ENCODE assay signal across 40 cellular contexts in the genomic region with DNA sequence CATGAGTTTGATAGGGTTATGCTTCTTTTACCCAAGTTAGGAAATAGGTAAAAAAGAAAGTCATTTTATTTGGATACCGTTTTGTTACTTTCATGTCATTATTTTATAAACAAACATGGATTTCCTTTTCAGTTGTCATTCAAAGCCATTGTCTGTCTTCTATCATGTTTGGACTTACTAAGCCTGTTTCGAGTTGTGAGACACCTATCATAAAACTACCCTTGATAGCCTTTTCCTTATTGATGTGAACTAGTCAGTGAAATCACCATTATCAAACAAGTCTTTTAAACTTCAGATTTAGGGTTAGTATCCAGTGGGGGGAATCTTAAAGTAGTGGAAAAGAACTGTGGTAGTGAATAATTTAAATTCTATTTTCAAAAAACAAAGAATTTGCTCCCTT.
"Had no signal": no experiment of that assay in that cellular context is flagged by ENCODE, and none has a peak within 500 bp of the region (broad histone marks: within the 10 kb centered on the region; RNA-seq: fewer than 3 reads in every experiment).

No MANE protein-coding gene starts in this region.

- H3K9me3 Mint-ChIP-seq: activated CD4-positive, alpha-beta memory T cell treated with anti-CD3 and anti-CD28 coated beads, Interleukin-2, amount 10 ng/mL, durations not matched to agents 7 days and 5 days; activated CD4-positive, alpha-beta T cell treated with anti-CD3 and anti-CD28 coated beads, Interleukin-2, amount 10 ng/mL, durations not matched to agents 7 days and 5 days; activated naive CD4-positive, alpha-beta T cell treated with anti-CD3 and anti-CD28 coated beads, Interleukin-2, amount 10 ng/mL, durations not matched to agents 7 days and 5 days; activated naive CD4-positive, alpha-beta T cell treated with anti-CD3 and anti-CD28 coated beads, Interleukin-2, amount 50 U/mL, for 24 hours; activated naive CD8-positive, alpha-beta T cell treated with anti-CD3 and anti-CD28 coated beads, Interleukin-2, amount 10 ng/mL, durations not matched to agents 7 days and 5 days; activated naive CD8-positive, alpha-beta T cell treated with anti-CD3 and anti-CD28 coated beads, Interleukin-2, amount 50 U/mL, for 24 hours; activated T-cell treated with anti-CD3 and anti-CD28 coated beads, Interleukin-2, amount 50 U/mL, for 24 hours; activated T-helper 2 cell treated with anti-CD3 and anti-CD28 coated beads, Interferon-gamma antibody, Interleukin-2, Interleukin-4, amounts not matched to agents 10 μg/mL and 5 μg/mL and 100 μg/mL, durations not matched to agents 14 hours and 24 hours and 36 hours; brain; central memory CD8-positive, alpha-beta T cell; T-helper 1 cell treated with Interleukin-12 subunit alpha and Interleukin-12 subunit beta and Interleukin-4 antibody, amounts not matched to agents 30 μg/mL and 1 μg/mL, for 36 hours; T-helper 2 cell treated with Interferon-gamma antibody and Interleukin-4, amounts not matched to agents 5 μg/mL and 100 μg/mL, for 36 hours; WTC11 had no signal

- H3K27ac Mint-ChIP-seq: activated CD4-positive, alpha-beta memory T cell treated with anti-CD3 and anti-CD28 coated beads, Interleukin-2, amount 10 ng/mL, durations not matched to agents 7 days and 5 days; activated CD4-positive, alpha-beta T cell treated with anti-CD3 and anti-CD28 coated beads for 36 hours; activated CD4-positive, alpha-beta T cell treated with anti-CD3 and anti-CD28 coated beads, Interleukin-2, amount 10 ng/mL, durations not matched to agents 7 days and 5 days; activated CD8-positive, alpha-beta memory T cell treated with anti-CD3 and anti-CD28 coated beads, Interleukin-2, amount 10 ng/mL, durations not matched to agents 7 days and 5 days; activated CD8-positive, alpha-beta T cell treated with anti-CD3 and anti-CD28 coated beads, Interleukin-2, amount 10 ng/mL, durations not matched to agents 7 days and 5 days; activated naive CD4-positive, alpha-beta T cell treated with anti-CD3 and anti-CD28 coated beads, Interleukin-2, amount 10 ng/mL, durations not matched to agents 7 days and 5 days; activated naive CD4-positive, alpha-beta T cell treated with anti-CD3 and anti-CD28 coated beads, Interleukin-2, amount 50 U/mL, for 24 hours; activated naive CD8-positive, alpha-beta T cell; activated naive CD8-positive, alpha-beta T cell treated with anti-CD3 and anti-CD28 coated beads, Interleukin-2, amount 10 ng/mL, durations not matched to agents 7 days and 5 days; activated naive CD8-positive, alpha-beta T cell treated with anti-CD3 and anti-CD28 coated beads, Interleukin-2, amount 50 U/mL, for 24 hours; activated T-cell treated with anti-CD3 and anti-CD28 coated beads, Interleukin-2, amount 50 U/mL, for 24 hours; activated T-helper 2 cell treated with anti-CD3 and anti-CD28 coated beads, Interferon-gamma antibody, Interleukin-2, Interleukin-4, amounts not matched to agents 10 μg/mL and 5 μg/mL and 100 μg/mL, durations not matched to agents 14 hours and 24 hours and 36 hours; brain; T-helper 1 cell treated with Interleukin-12 subunit alpha and Interleukin-12 subunit beta and Interleukin-4 antibody, amounts not matched to agents 30 μg/mL and 1 μg/mL, for 36 hours; T-helper 2 cell treated with Interferon-gamma antibody and Interleukin-4, amounts not matched to agents 5 μg/mL and 100 μg/mL, for 36 hours; WTC11 had no signal

- H3K4me3 Mint-ChIP-seq: activated CD4-positive, alpha-beta memory T cell treated with anti-CD3 and anti-CD28 coated beads, Interleukin-2, amount 10 ng/mL, durations not matched to agents 7 days and 5 days; activated CD4-positive, alpha-beta T cell treated with anti-CD3 and anti-CD28 coated beads for 36 hours; activated CD4-positive, alpha-beta T cell treated with anti-CD3 and anti-CD28 coated beads, Interleukin-2, amount 10 ng/mL, durations not matched to agents 7 days and 5 days; activated CD8-positive, alpha-beta memory T cell treated with anti-CD3 and anti-CD28 coated beads, Interleukin-2, amount 10 ng/mL, durations not matched to agents 7 days and 5 days; activated CD8-positive, alpha-beta T cell treated with anti-CD3 and anti-CD28 coated beads, Interleukin-2, amount 10 ng/mL, durations not matched to agents 7 days and 5 days; activated naive CD4-positive, alpha-beta T cell treated with anti-CD3 and anti-CD28 coated beads, Interleukin-2, amount 10 ng/mL, durations not matched to agents 7 days and 5 days; activated naive CD4-positive, alpha-beta T cell treated with anti-CD3 and anti-CD28 coated beads, Interleukin-2, amount 50 U/mL, for 24 hours; activated naive CD8-positive, alpha-beta T cell; activated naive CD8-positive, alpha-beta T cell treated with anti-CD3 and anti-CD28 coated beads, Interleukin-2, amount 10 ng/mL, durations not matched to agents 7 days and 5 days; activated naive CD8-positive, alpha-beta T cell treated with anti-CD3 and anti-CD28 coated beads, Interleukin-2, amount 50 U/mL, for 24 hours; activated T-cell treated with anti-CD3 and anti-CD28 coated beads, Interleukin-2, amount 50 U/mL, for 24 hours; brain; central memory CD8-positive, alpha-beta T cell; T-helper 1 cell treated with Interleukin-12 subunit alpha and Interleukin-12 subunit beta and Interleukin-4 antibody, amounts not matched to agents 30 μg/mL and 1 μg/mL, for 36 hours; T-helper 2 cell treated with Interferon-gamma antibody and Interleukin-4, amounts not matched to agents 5 μg/mL and 100 μg/mL, for 36 hours; WTC11 had no signal

- H3K4me1 ChIP-seq: ascending aorta had no signal

- H3K36me3 Mint-ChIP-seq: activated naive CD4-positive, alpha-beta T cell treated with anti-CD3 and anti-CD28 coated beads, Interleukin-2, amount 10 ng/mL, durations not matched to agents 7 days and 5 days; activated naive CD4-positive, alpha-beta T cell treated with anti-CD3 and anti-CD28 coated beads, Interleukin-2, amount 50 U/mL, for 24 hours; activated naive CD8-positive, alpha-beta T cell had no signal

- H3K27ac ChIP-seq: ascending aorta, cardiac muscle cell, WERI-Rb-1 had no signal

- DNase-seq: activated CD4-positive, alpha-beta memory T cell treated with anti-CD3 and anti-CD28 coated beads, Interleukin-2, amount 10 ng/mL, durations not matched to agents 7 days and 5 days; activated CD4-positive, alpha-beta T cell treated with anti-CD3 and anti-CD28 coated beads for 1 hour; activated CD4-positive, alpha-beta T cell treated with anti-CD3 and anti-CD28 coated beads for 36 hours; activated CD4-positive, alpha-beta T cell treated with anti-CD3 and anti-CD28 coated beads for 48 hours; activated CD4-positive, alpha-beta T cell treated with anti-CD3 and anti-CD28 coated beads, Interleukin-2, amount 10 ng/mL, durations not matched to agents 7 days and 5 days; activated CD4-positive, alpha-beta T cell treated with anti-CD3 and anti-CD28 coated beads, Interleukin-2, amount 50 U/mL, for 48 hours; activated CD4-positive, CD25-positive, alpha-beta regulatory T cell; activated CD8-positive, alpha-beta memory T cell treated with anti-CD3 and anti-CD28 coated beads for 24 hours; activated CD8-positive, alpha-beta memory T cell treated with anti-CD3 and anti-CD28 coated beads, Interleukin-2, amount 10 ng/mL, durations not matched to agents 7 days and 5 days; activated CD8-positive, alpha-beta memory T cell treated with anti-CD3 and anti-CD28 coated beads, Interleukin-2, amount 50 U/mL, for 48 hours; activated CD8-positive, alpha-beta T cell treated with anti-CD3 and anti-CD28 coated beads, Interleukin-2, amount 10 ng/mL, durations not matched to agents 7 days and 5 days; activated effector memory CD4-positive, alpha-beta T cell treated with Interleukin-2 at 50 U/mL for 16 hours; activated gamma-delta T cell; activated naive CD4-positive, alpha-beta T cell treated with anti-CD3 and anti-CD28 coated beads, Interleukin-2, amount 10 ng/mL, durations not matched to agents 7 days and 5 days; activated naive CD4-positive, alpha-beta T cell treated with Interleukin-2 at 50 U/mL for 16 hours; activated naive CD8-positive, alpha-beta T cell treated with anti-CD3 and anti-CD28 coated beads, Interleukin-2, amount 10 ng/mL, durations not matched to agents 7 days and 5 days; activated naive CD8-positive, alpha-beta T cell treated with anti-CD3 and anti-CD28 coated beads, Interleukin-2, amount 50 U/mL, for 24 hours; activated T-cell treated with anti-CD3 and anti-CD28 coated beads, Interleukin-2, amount 50 U/mL, for 24 hours; activated T-cell treated with anti-CD3 and anti-CD28 coated beads, Interleukin-2, amount 50 U/mL, for 48 hours; amygdala; anterior cingulate cortex; caudate nucleus; cerebellar nuclear complex; T-helper 1 cell; T-helper 2 cell; T-helper 9 cell; WERI-Rb-1 had no signal

- H3K4me1 Mint-ChIP-seq: activated CD4-positive, alpha-beta memory T cell treated with anti-CD3 and anti-CD28 coated beads, Interleukin-2, amount 10 ng/mL, durations not matched to agents 7 days and 5 days; activated CD4-positive, alpha-beta T cell treated with anti-CD3 and anti-CD28 coated beads for 36 hours; activated CD4-positive, alpha-beta T cell treated with anti-CD3 and anti-CD28 coated beads, Interleukin-2, amount 10 ng/mL, durations not matched to agents 7 days and 5 days; activated CD8-positive, alpha-beta memory T cell treated with anti-CD3 and anti-CD28 coated beads, Interleukin-2, amount 10 ng/mL, durations not matched to agents 7 days and 5 days; activated naive CD4-positive, alpha-beta T cell treated with anti-CD3 and anti-CD28 coated beads, Interleukin-2, amount 10 ng/mL, durations not matched to agents 7 days and 5 days; activated naive CD4-positive, alpha-beta T cell treated with anti-CD3 and anti-CD28 coated beads, Interleukin-2, amount 50 U/mL, for 24 hours; activated naive CD8-positive, alpha-beta T cell treated with anti-CD3 and anti-CD28 coated beads, Interleukin-2, amount 10 ng/mL, durations not matched to agents 7 days and 5 days; activated naive CD8-positive, alpha-beta T cell treated with anti-CD3 and anti-CD28 coated beads, Interleukin-2, amount 50 U/mL, for 24 hours; central memory CD8-positive, alpha-beta T cell; WTC11 had no signal

- H3K4me3 ChIP-seq: ascending aorta, cardiac muscle cell had no signal

- H3K9me3 ChIP-seq: ascending aorta had no signal

- H3K27me3 Mint-ChIP-seq: activated CD4-positive, alpha-beta memory T cell treated with anti-CD3 and anti-CD28 coated beads, Interleukin-2, amount 10 ng/mL, durations not matched to agents 7 days and 5 days; activated CD4-positive, alpha-beta T cell treated with anti-CD3 and anti-CD28 coated beads, Interleukin-2, amount 10 ng/mL, durations not matched to agents 7 days and 5 days; activated CD8-positive, alpha-beta memory T cell treated with anti-CD3 and anti-CD28 coated beads, Interleukin-2, amount 10 ng/mL, durations not matched to agents 7 days and 5 days; activated naive CD4-positive, alpha-beta T cell treated with anti-CD3 and anti-CD28 coated beads, Interleukin-2, amount 10 ng/mL, durations not matched to agents 7 days and 5 days; activated naive CD8-positive, alpha-beta T cell treated with anti-CD3 and anti-CD28 coated beads, Interleukin-2, amount 10 ng/mL, durations not matched to agents 7 days and 5 days; activated naive CD8-positive, alpha-beta T cell treated with anti-CD3 and anti-CD28 coated beads, Interleukin-2, amount 50 U/mL, for 24 hours; activated T-cell treated with anti-CD3 and anti-CD28 coated beads, Interleukin-2, amount 50 U/mL, for 24 hours; brain; central memory CD8-positive, alpha-beta T cell had no signal

- ATAC-seq: activated CD4-positive, alpha-beta T cell treated with anti-CD3 and anti-CD28 coated beads for 36 hours; activated CD4-positive, CD25-positive, alpha-beta regulatory T cell treated with anti-CD3 and anti-CD28 coated beads, Interleukin-2, amount 50 U/mL, for 24 hours; activated CD8-positive, alpha-beta memory T cell treated with anti-CD3 and anti-CD28 coated beads, Interleukin-2, amount 10 ng/mL, durations not matched to agents 7 days and 5 days; activated CD8-positive, alpha-beta T cell treated with anti-CD3 and anti-CD28 coated beads, Interleukin-2, amount 10 ng/mL, durations not matched to agents 7 days and 5 days; activated naive CD8-positive, alpha-beta T cell treated with anti-CD3 and anti-CD28 coated beads, Interleukin-2, amount 50 U/mL, for 24 hours; WTC11 had no signal

- H3K27me3 ChIP-seq: ascending aorta, cardiac muscle cell had no signal

- FAIRE-seq: bronchial epithelial cell, TTC549 had no signal
